13 cellular contexts compared by ENCODE assay signal in genomic region chr7:150410680-150411346, GRCh38. TPM values are rescaled to one million over a fixed set of nuclear protein-coding genes. Genes with fewer than 3 reads are reported as not detected.
A peak's percentile ranks its signal among the peaks of the same experiment; 100 is the strongest.
DNase-seq lines count a peak whose midpoint lies in the region; ATAC-seq, FAIRE-seq and TF ChIP-seq lines count a peak whose summit lies in the region.
"Had no signal": no experiment of that assay in that cellular context is flagged by ENCODE, and none has a peak within 500 bp of the region (broad histone marks: within the 10 kb centered on the region; RNA-seq: fewer than 3 reads in every experiment).

No MANE protein-coding gene starts in this region.

- peak overlapping the region; percentile 22 to 30 for H3K27ac Mint-ChIP-seq in activated naive CD4-positive, alpha-beta T cell treated with anti-CD3 and anti-CD28 coated beads, Interleukin-2, amount 50 U/mL, for 72 hours
- H3K27ac Mint-ChIP-seq in activated naive CD4-positive, alpha-beta T cell treated with anti-CD3 and anti-CD28 coated beads, Interleukin-2, amount 10 ng/mL, durations not matched to agents 7 days and 5 days: no peak overlapping the region
- H3K27ac Mint-ChIP-seq in astrocyte (ENCODE audit: unreplicated experiment): no peak overlapping the region
- H3K27ac Mint-ChIP-seq: activated T-helper 2 cell treated with anti-CD3 and anti-CD28 coated beads, Interferon-gamma antibody, Interleukin-2, Interleukin-4, amounts not matched to agents 10 μg/mL and 5 μg/mL and 100 μg/mL, durations not matched to agents 14 hours and 24 hours and 36 hours had no signal

- no peaks in the 10 kb centered on the region for H3K36me3 Mint-ChIP-seq in activated naive CD4-positive, alpha-beta T cell treated with anti-CD3 and anti-CD28 coated beads, Interleukin-2, amount 50 U/mL, for 72 hours
- H3K36me3 Mint-ChIP-seq in activated naive CD4-positive, alpha-beta T cell treated with anti-CD3 and anti-CD28 coated beads, Interleukin-2, amount 10 ng/mL, durations not matched to agents 7 days and 5 days: peaks cover 32% of the 10 kb centered on the region
- H3K36me3 Mint-ChIP-seq in astrocyte (ENCODE audit: low read depth, unreplicated experiment): peaks cover 17% of the 10 kb centered on the region

- no peak for TF ChIP-seq POLR2A in uterus (IDR thresholded peaks at IDR 0.05)

- H3K4me2 ChIP-seq in astrocyte (ENCODE audit: low read length): no peak overlapping the region
- H3K4me2 ChIP-seq: hepatocyte had no signal

- no peak for FAIRE-seq in astrocyte (lab: Jason Lieb, UNC)
- FAIRE-seq: HTR-8/SVneo had no signal

- CTCF ChIA-PET in activated naive CD4-positive, alpha-beta T cell treated with anti-CD3 and anti-CD28 coated beads, Interleukin-2, amount 10 ng/mL, durations not matched to agents 7 days and 5 days (lab: Charles Lee): no interaction called here

- no peaks in the 10 kb centered on the region for H3K9me3 ChIP-seq in astrocyte (ENCODE audit: insufficient read depth, low read depth, low read length)
- no peaks in the 10 kb centered on the region for H3K9me3 ChIP-seq in mesodermal cell (ENCODE audit: control insufficient read depth, low read length)
- no peaks in the 10 kb centered on the region for H3K9me3 ChIP-seq in uterus

- H3K36me3 ChIP-seq in astrocyte (ENCODE audit: insufficient read depth, low read length) (no peaks in the 10 kb centered on the region), mesodermal cell (ENCODE audit: control insufficient read depth, insufficient read depth, low read length) (peaks cover 6% of the 10 kb centered on the region), uterus (no peaks in the 10 kb centered on the region)

- TF ChIP-seq CTCF in astrocyte (IDR thresholded peaks at IDR 0.05; ENCODE audit: insufficient read depth, low read depth, low read length): no peak
- TF ChIP-seq CTCF in uterus (IDR thresholded peaks at IDR 0.05): no peak

- no peaks in the 10 kb centered on the region for H3K27me3 ChIP-seq in astrocyte (ENCODE audit: insufficient read depth, low read length)
- no peaks in the 10 kb centered on the region for H3K27me3 ChIP-seq in uterus
- H3K27me3 ChIP-seq: hepatocyte had no signal

- H3K4me1 Mint-ChIP-seq in activated naive CD4-positive, alpha-beta T cell treated with anti-CD3 and anti-CD28 coated beads, Interleukin-2, amount 10 ng/mL, durations not matched to agents 7 days and 5 days: peaks cover 24% of the 10 kb centered on the region
- peaks cover 22% of the 10 kb centered on the region for H3K4me1 Mint-ChIP-seq in astrocyte (ENCODE audit: low read depth, unreplicated experiment)

- no peaks in the 10 kb centered on the region for H4K20me1 ChIP-seq in astrocyte (ENCODE audit: insufficient read depth, low read length)

- H2AFZ ChIP-seq in astrocyte (ENCODE audit: low read depth, low read length): no peak overlapping the region
- H2AFZ ChIP-seq: hepatocyte had no signal

- no peak overlapping the region for H3K9ac ChIP-seq in astrocyte (ENCODE audit: low read length)

- intact Hi-C loops in uterus (cut with DNase I; ENCODE audit: low total_unique reads): no loop called here

- H3K4me1 ChIP-seq in astrocyte (ENCODE audit: insufficient read depth, low read length): no peaks in the 10 kb centered on the region
- H3K4me1 ChIP-seq in mesodermal cell (ENCODE audit: control insufficient read depth, insufficient read depth, low read length, poor library complexity, severe bottlenecking): no peaks in the 10 kb centered on the region
- H3K4me1 ChIP-seq in uterus: peaks cover 0 to 5% of the 10 kb centered on the region in 2 donors

- DNase-seq in activated naive CD4-positive, alpha-beta T cell treated with anti-CD3 and anti-CD28 coated beads, Interleukin-2, amount 50 U/mL, for 72 hours (ENCODE audit: low spot score in 2 of 2): no peak
- no peak for DNase-seq in activated naive CD4-positive, alpha-beta T cell treated with anti-CD3 and anti-CD28 coated beads, Interleukin-2, amount 10 ng/mL, durations not matched to agents 7 days and 5 days
- DNase-seq in astrocyte (ENCODE audit: low read depth) (peak; percentile 42), stromal cell of bone marrow (ENCODE audit: low read depth) (peak; percentile 34), cortex of kidney (lab: John Stamatoyannopoulos, UW) (no peak), uterus (no peak)

- WGBS in mesodermal cell (ENCODE audit: insufficient coverage in 2 of 2), 2 experiments: 87 to 90% methylated on average over 8 to 10 of the region's 10 CpGs

- no peaks in the 10 kb centered on the region for H3K27me3 Mint-ChIP-seq in activated naive CD4-positive, alpha-beta T cell treated with anti-CD3 and anti-CD28 coated beads, Interleukin-2, amount 10 ng/mL, durations not matched to agents 7 days and 5 days
- peaks cover 7% of the 10 kb centered on the region for H3K27me3 Mint-ChIP-seq in astrocyte (ENCODE audit: low read depth, unreplicated experiment)
- H3K27me3 Mint-ChIP-seq: central memory CD8-positive, alpha-beta T cell had no signal

- ATAC-seq in activated naive CD4-positive, alpha-beta T cell treated with anti-CD3 and anti-CD28 coated beads, Interleukin-2, amount 50 U/mL, for 72 hours: no peak
- ATAC-seq in HG02610 (IDR thresholded peaks at IDR 0.05; ENCODE audit: unreplicated experiment): no peak
- ATAC-seq: HCT116 had no signal

- no peak overlapping the region for H3K4me3 ChIP-seq in astrocyte (ENCODE audit: insufficient read depth, low read depth, low read length)
- H3K4me3 ChIP-seq in mesodermal cell (ENCODE audit: extremely low read depth, insufficient read depth, low read length, poor library complexity, severe bottlenecking): no peak overlapping the region
- H3K4me3 ChIP-seq in uterus: no peak overlapping the region
- H3K4me3 ChIP-seq: hepatocyte had no signal

- H3K4me3 Mint-ChIP-seq in activated naive CD4-positive, alpha-beta T cell treated with anti-CD3 and anti-CD28 coated beads, Interleukin-2, amount 10 ng/mL, durations not matched to agents 7 days and 5 days: no peak overlapping the region
- no peak overlapping the region for H3K4me3 Mint-ChIP-seq in astrocyte (ENCODE audit: unreplicated experiment)
- H3K4me3 Mint-ChIP-seq: central memory CD8-positive, alpha-beta T cell had no signal

- H3K9me3 Mint-ChIP-seq in activated naive CD4-positive, alpha-beta T cell treated with anti-CD3 and anti-CD28 coated beads, Interleukin-2, amount 50 U/mL, for 72 hours: no peaks in the 10 kb centered on the region
- no peaks in the 10 kb centered on the region for H3K9me3 Mint-ChIP-seq in activated naive CD4-positive, alpha-beta T cell treated with anti-CD3 and anti-CD28 coated beads, Interleukin-2, amount 10 ng/mL, durations not matched to agents 7 days and 5 days
- H3K9me3 Mint-ChIP-seq in astrocyte (ENCODE audit: unreplicated experiment): no peaks in the 10 kb centered on the region
- H3K9me3 Mint-ChIP-seq: activated T-helper 2 cell treated with anti-CD3 and anti-CD28 coated beads, Interferon-gamma antibody, Interleukin-2, Interleukin-4, amounts not matched to agents 10 μg/mL and 5 μg/mL and 100 μg/mL, durations not matched to agents 14 hours and 24 hours and 36 hours; central memory CD8-positive, alpha-beta T cell had no signal

- H3K27ac ChIP-seq in astrocyte (ENCODE audit: low read depth, low read length): no peak overlapping the region
- peak overlapping the region; percentile 45 for H3K27ac ChIP-seq in mesodermal cell (ENCODE audit: low read depth, low read length, severe bottlenecking)
- H3K27ac ChIP-seq in uterus: no peak overlapping the region
- H3K27ac ChIP-seq: hepatocyte had no signal

- H3K79me2 ChIP-seq in astrocyte (ENCODE audit: insufficient read depth, low read length): no peaks in the 10 kb centered on the region
- H3K79me2 ChIP-seq: hepatocyte had no signal

RNA-seq across cellular contexts. Expression of gene ZNF775, which starts 31.7 kb away (rescaled TPM):
- 1 to 10 TPM; 4.4 to 5.0 TPM for total RNA-seq in activated naive CD4-positive, alpha-beta T cell treated with anti-CD3 and anti-CD28 coated beads, Interleukin-2, amount 50 U/mL, for 72 hours
- 6.4 and 6.5 TPM in 2 replicates for total RNA-seq in astrocyte
- 15.7 TPM for polyA plus RNA-seq in mesodermal cell (2013, experiment 1 of 2)
- polyA plus RNA-seq in mesodermal cell (2013, experiment 2 of 2): 12.0 TPM
- total RNA-seq in uterus: 1 to 10 TPM in 3 of 4 donors, not detected in 1; 2.0 to 8.4 (median 6.7) TPM

RNA-seq across cellular contexts. Expression of gene GIMAP8, which starts 39.6 kb away (rescaled TPM):
- total RNA-seq in activated naive CD4-positive, alpha-beta T cell treated with anti-CD3 and anti-CD28 coated beads, Interleukin-2, amount 50 U/mL, for 72 hours: 10 to 100 TPM; 13.5 to 17.7 TPM
- total RNA-seq in astrocyte (not detected in 2 replicates), uterus (10 to 100 TPM; 16.7 to 47.7 (median 25.6) TPM)
- 3.3 TPM for polyA plus RNA-seq in mesodermal cell (2013, experiment 1 of 2)
- 2.5 TPM for polyA plus RNA-seq in mesodermal cell (2013, experiment 2 of 2)
- polyA plus RNA-seq: hepatocyte had no signal

RNA-seq across cellular contexts. Expression of gene REPIN1, which starts 42.2 kb away (rescaled TPM):
- total RNA-seq in activated naive CD4-positive, alpha-beta T cell treated with anti-CD3 and anti-CD28 coated beads, Interleukin-2, amount 50 U/mL, for 72 hours: 10 to 100 TPM; 57.1 to 77.4 TPM
- total RNA-seq in astrocyte (80.1 and 95.3 TPM in 2 replicates), uterus (10 to 100 TPM in 3 of 4 donors, 1 to 10 TPM in 1; 9.7 to 80.8 (median 37.9) TPM)
- polyA plus RNA-seq in mesodermal cell (2013, experiment 1 of 2): 124 TPM
- polyA plus RNA-seq in mesodermal cell (2013, experiment 2 of 2): 102 TPM

Comparison
In these comparisons a context has a peak if more than half of its experiments do, and no peak if none do; other contexts are left out.
1. H3K27ac Mint-ChIP-seq: peak in activated naive CD4-positive, alpha-beta T cell treated with anti-CD3 and anti-CD28 coated beads, Interleukin-2, amount 50 U/mL, for 72 hours (2 of 2); none in activated naive CD4-positive, alpha-beta T cell treated with anti-CD3 and anti-CD28 coated beads, Interleukin-2, amount 10 ng/mL, durations not matched to agents 7 days and 5 days (single experiment) and astrocyte (single experiment).
2. DNase-seq: peak in astrocyte (single experiment) and stromal cell of bone marrow (single experiment); none in activated naive CD4-positive, alpha-beta T cell treated with anti-CD3 and anti-CD28 coated beads, Interleukin-2, amount 50 U/mL, for 72 hours (0 of 2), activated naive CD4-positive, alpha-beta T cell treated with anti-CD3 and anti-CD28 coated beads, Interleukin-2, amount 10 ng/mL, durations not matched to agents 7 days and 5 days (single experiment), cortex of kidney (single experiment) and uterus (0 of 2).
3. RNA of gene GIMAP8, which starts 39.6 kb away (total RNA-seq): 16.7 to 47.7 TPM in uterus and 13.5 to 17.7 TPM in activated naive CD4-positive, alpha-beta T cell treated with anti-CD3 and anti-CD28 coated beads, Interleukin-2, amount 50 U/mL, for 72 hours; not detected in astrocyte; every median in the first group is over 10 times any median in the second.